20 cellular contexts compared by ENCODE assay signal in genomic region chr15:46636220-46636619, GRCh38.
DNase-seq lines count a peak whose midpoint lies in the region; ATAC-seq and TF ChIP-seq lines count a peak whose summit lies in the region.
"Had no signal": no experiment of that assay in that cellular context is flagged by ENCODE, and none has a peak within 500 bp of the region (broad histone marks: within the 10 kb centered on the region; RNA-seq: fewer than 3 reads in every experiment).

No MANE protein-coding gene starts in this region.

- H3K27me3 Mint-ChIP-seq in nephron (ENCODE audit: low read depth) (no peaks in the 10 kb centered on the region), immature natural killer cell (ENCODE audit: low read depth in 3 of 3) (peaks cover 0 to 2% (median 0%) of the 10 kb centered on the region in 3 donors)
- no peaks in the 10 kb centered on the region for H3K27me3 Mint-ChIP-seq in CD4-positive, alpha-beta T cell
- H3K27me3 Mint-ChIP-seq: naive B cell had no signal

- H3K36me3 Mint-ChIP-seq in nephron (ENCODE audit: low read depth) (no peaks in the 10 kb centered on the region), immature natural killer cell (no peaks in the 10 kb centered on the region)
- no peaks in the 10 kb centered on the region for H3K36me3 Mint-ChIP-seq in CD4-positive, alpha-beta T cell (ENCODE audit: low read depth)
- H3K36me3 Mint-ChIP-seq: activated naive CD8-positive, alpha-beta T cell treated with anti-CD3 and anti-CD28 coated beads for 36 hours; naive B cell had no signal

- peak overlapping the region; percentile 21 to 73 (median 40) for H3K27ac Mint-ChIP-seq in nephron
- H3K27ac Mint-ChIP-seq in immature natural killer cell = no peak overlapping the region
- H3K27ac Mint-ChIP-seq in CD4-positive, alpha-beta T cell = no peak overlapping the region
- H3K27ac Mint-ChIP-seq: activated CD8-positive, alpha-beta T cell treated with anti-CD3 and anti-CD28 coated beads, Interleukin-2, amount 10 ng/mL, durations not matched to agents 7 days and 5 days; activated naive CD8-positive, alpha-beta T cell treated with anti-CD3 and anti-CD28 coated beads for 36 hours; activated T-cell treated with anti-CD3 and anti-CD28 coated beads, Interleukin-2, amount 50 U/mL, for 72 hours; naive B cell had no signal

- no peak for ATAC-seq in CD4-positive, alpha-beta T cell (ENCODE audit: poor library complexity)
- ATAC-seq: activated CD8-positive, alpha-beta T cell treated with anti-CD3 and anti-CD28 coated beads, Interleukin-2, amount 10 ng/mL, durations not matched to agents 7 days and 5 days; activated T-cell treated with anti-CD3 and anti-CD28 coated beads, Interleukin-2, amount 50 U/mL, for 72 hours had no signal

- intact Hi-C loops in CD4-positive, alpha-beta T cell (cut with DNase I, micrococcal nuclease) = no loop called here

- DNase-seq in H4 (ENCODE audit: low spot score) = peak; percentile 25
- peak; percentile 68 for DNase-seq in NCI-H2171 treated with DMSO at 0.1 percent for 48 hours (lab: John Stamatoyannopoulos, UW)
- DNase-seq in epithelial cell of esophagus (ENCODE audit: low read depth) = peak; percentile 30
- no peak for DNase-seq in activated T-cell treated with anti-CD3 and anti-CD28 coated beads, Interleukin-2, amount 50 U/mL, for 1 hour
- DNase-seq in immature natural killer cell = no peak
- no peak for DNase-seq in AG08396 (ENCODE audit: low spot score)
- DNase-seq in CD4-positive, alpha-beta T cell = no peak
- DNase-seq: activated CD8-positive, alpha-beta T cell treated with anti-CD3 and anti-CD28 coated beads, Interleukin-2, amount 10 ng/mL, durations not matched to agents 7 days and 5 days; activated naive CD8-positive, alpha-beta T cell treated with anti-CD3 and anti-CD28 coated beads for 36 hours; activated T-cell treated with anti-CD3 and anti-CD28 coated beads, Interleukin-2, amount 50 U/mL, for 72 hours; brain microvascular endothelial cell; cortex of kidney; naive B cell; NCI-H1694; SHP77 treated with DMSO at 0.1 percent for 48 hours; stimulated activated CD4-positive, alpha-beta T cell treated with anti-CD3 and anti-CD28 coated beads, Interleukin-4, amount 100 ng/mL, for 1 hour had no signal

- H3K27me3 ChIP-seq in CD4-positive, alpha-beta T cell (ENCODE audit: control insufficient read depth, insufficient read depth, low read length) = no peaks in the 10 kb centered on the region
- H3K27me3 ChIP-seq: brain microvascular endothelial cell had no signal

- H3K27ac ChIP-seq in CD4-positive, alpha-beta T cell (ENCODE audit: low read depth, low read length) = no peak overlapping the region
- H3K27ac ChIP-seq: brain microvascular endothelial cell, KMS-11, parathyroid adenoma, skin epidermis had no signal

- no peak overlapping the region for H3K4me3 ChIP-seq in epithelial cell of esophagus (ENCODE audit: low read length)
- H3K4me3 ChIP-seq: skin epidermis had no signal

- peaks cover 22% of the 10 kb centered on the region for H3K4me1 Mint-ChIP-seq in nephron
- no peaks in the 10 kb centered on the region for H3K4me1 Mint-ChIP-seq in immature natural killer cell
- no peaks in the 10 kb centered on the region for H3K4me1 Mint-ChIP-seq in CD4-positive, alpha-beta T cell (ENCODE audit: low read depth)
- H3K4me1 Mint-ChIP-seq: activated naive CD8-positive, alpha-beta T cell treated with anti-CD3 and anti-CD28 coated beads for 36 hours; naive B cell had no signal

- POLR2A ChIA-PET in CD4-positive, alpha-beta T cell (lab: Charles Lee) = no interaction called here

- peaks cover 4% of the 10 kb centered on the region for H3K9me3 ChIP-seq in CD4-positive, alpha-beta T cell (ENCODE audit: control insufficient read depth, low read length)

- H3K9me3 Mint-ChIP-seq in nephron (no peaks in the 10 kb centered on the region), immature natural killer cell (peaks cover 2 to 36% (median 14%) of the 10 kb centered on the region in 6 donors)
- peaks cover 3% of the 10 kb centered on the region for H3K9me3 Mint-ChIP-seq in CD4-positive, alpha-beta T cell

- TF ChIP-seq CTCF in epithelial cell of esophagus (IDR thresholded peaks at IDR 0.05; ENCODE audit: insufficient read depth, low read depth, low read length, missing control alignments) (no peak), nephron (IDR thresholded peaks at IDR 0.05; ENCODE audit: unreplicated experiment in 3 of 3) (no peak)
- TF ChIP-seq CTCF in CD4-positive, alpha-beta T cell (IDR thresholded peaks at IDR 0.05) = no peak

- CTCF ChIA-PET in CD4-positive, alpha-beta T cell (lab: Charles Lee) = no interaction called here

- no peak overlapping the region for H3K4me3 Mint-ChIP-seq in nephron
- H3K4me3 Mint-ChIP-seq in immature natural killer cell = no peak overlapping the region
- no peak overlapping the region for H3K4me3 Mint-ChIP-seq in CD4-positive, alpha-beta T cell
- H3K4me3 Mint-ChIP-seq: activated CD8-positive, alpha-beta T cell treated with anti-CD3 and anti-CD28 coated beads, Interleukin-2, amount 10 ng/mL, durations not matched to agents 7 days and 5 days; activated naive CD8-positive, alpha-beta T cell treated with anti-CD3 and anti-CD28 coated beads for 36 hours; activated T-cell treated with anti-CD3 and anti-CD28 coated beads, Interleukin-2, amount 50 U/mL, for 72 hours; naive B cell had no signal

Comparison
In these comparisons a context has a peak if more than half of its experiments do, and no peak if none do; other contexts are left out.
1. DNase-seq: peak in H4 (single experiment), NCI-H2171 treated with DMSO at 0.1 percent for 48 hours (single experiment) and epithelial cell of esophagus (single experiment); none in activated T-cell treated with anti-CD3 and anti-CD28 coated beads, Interleukin-2, amount 50 U/mL, for 1 hour (single experiment), immature natural killer cell (0 of 3), AG08396 (single experiment) and CD4-positive, alpha-beta T cell (0 of 10).
2. H3K27ac Mint-ChIP-seq: peak in nephron (3 of 3); none in immature natural killer cell (0 of 6) and CD4-positive, alpha-beta T cell (single experiment).